In genomic region chr22:37943471-37944198, GRCh38 we compare ENCODE assay signal across 1 cellular context.
TF ChIP-seq lines count a peak whose summit lies in the region.

No MANE protein-coding gene starts in this region.

TF ChIP-seq in endothelial cell of umbilical vein, 7 proteins besides CTCF, POLR2A, EP300 and RAD21:
- no peak for TF ChIP-seq MYC (IDR thresholded peaks at IDR 0.05; ENCODE audit: low read depth, low read length)
- TF ChIP-seq POLR2AphosphoS5 (IDR thresholded peaks at IDR 0.05; ENCODE audit: insufficient read depth, low read depth, low read length) = peak; percentile 16
TF ChIP-seq in endothelial cell of umbilical vein: peak in this region for 1.
